2 cellular contexts compared by ENCODE assay signal in the genomic region with DNA sequence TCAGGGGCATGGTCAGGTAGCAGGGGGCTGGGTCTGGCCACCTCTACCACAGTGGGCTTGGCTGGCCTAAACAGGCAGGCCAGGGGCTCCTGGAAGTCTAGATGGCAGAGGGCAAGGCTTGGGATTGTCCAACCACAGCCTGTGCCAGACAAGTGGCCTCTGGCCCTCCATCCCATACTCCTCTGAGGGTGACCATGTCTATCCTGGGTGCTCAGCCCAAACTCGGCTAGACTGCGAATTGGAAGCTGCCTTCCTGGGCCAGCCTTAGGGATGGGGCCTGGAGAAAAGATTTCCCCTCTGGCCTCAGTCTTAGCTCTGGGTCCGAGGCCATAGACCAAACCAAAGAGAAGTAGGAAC.
TF ChIP-seq lines count a peak whose summit lies in the region.

No MANE protein-coding gene starts in this region.

TF ChIP-seq in GM12878, 131 proteins besides CTCF, POLR2A, EP300 and RAD21:
- TF ChIP-seq, protein P1, sequence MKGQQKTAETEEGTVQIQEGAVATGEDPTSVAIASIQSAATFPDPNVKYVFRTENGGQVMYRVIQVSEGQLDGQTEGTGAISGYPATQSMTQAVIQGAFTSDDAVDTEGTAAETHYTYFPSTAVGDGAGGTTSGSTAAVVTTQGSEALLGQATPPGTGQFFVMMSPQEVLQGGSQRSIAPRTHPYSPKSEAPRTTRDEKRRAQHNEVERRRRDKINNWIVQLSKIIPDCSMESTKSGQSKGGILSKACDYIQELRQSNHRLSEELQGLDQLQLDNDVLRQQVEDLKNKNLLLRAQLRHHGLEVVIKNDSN (IDR thresholded peaks at IDR 0.05; ENCODE audit: borderline replicate concordance, extremely low read length, insufficient read depth, low read depth, low read length) = peak; percentile 0
- TF ChIP-seq CHD2 (IDR thresholded peaks at IDR 0.05; ENCODE audit: borderline replicate concordance, low read depth, low read length) = no peak

TF ChIP-seq in H1, 55 proteins besides CTCF, POLR2A, EP300 and RAD21:
- TF ChIP-seq SAP30 (IDR thresholded peaks at IDR 0.05; ENCODE audit: insufficient read depth, insufficient replicate concordance, low read length) (no peak), CREB1 (IDR thresholded peaks at IDR 0.05) (no peak), SIN3A (conservative IDR thresholded peaks at IDR 0.05 in 1 of 2, IDR thresholded peaks at IDR 0.05 in 1 of 2; ENCODE audit: low read depth in 1 of 2, low read length in 2 of 2) (no peak), CHD1 (IDR thresholded peaks at IDR 0.05; ENCODE audit: low read depth, low read length) (no peak), SUZ12 (IDR thresholded peaks at IDR 0.05; ENCODE audit: low read length) (no peak), CTBP2 (IDR thresholded peaks at IDR 0.05; ENCODE audit: borderline replicate concordance, insufficient read depth, insufficient read length, low read length) (no peak), TAF1 (IDR thresholded peaks at IDR 0.05; ENCODE audit: low read depth, low read length) (no peak), GTF2F1 (IDR thresholded peaks at IDR 0.05; ENCODE audit: borderline replicate concordance, low read depth, low read length) (no peak), TCF12 (IDR thresholded peaks at IDR 0.05; ENCODE audit: low read depth, low read length) (no peak), TEAD4 (IDR thresholded peaks at IDR 0.05; ENCODE audit: low read depth, low read length) (no peak), RXRA (IDR thresholded peaks at IDR 0.05; ENCODE audit: insufficient read depth, low read depth, low read length) (no peak), BACH1 (IDR thresholded peaks at IDR 0.05; ENCODE audit: low read length) (no peak)
- TF ChIP-seq, protein P2, sequence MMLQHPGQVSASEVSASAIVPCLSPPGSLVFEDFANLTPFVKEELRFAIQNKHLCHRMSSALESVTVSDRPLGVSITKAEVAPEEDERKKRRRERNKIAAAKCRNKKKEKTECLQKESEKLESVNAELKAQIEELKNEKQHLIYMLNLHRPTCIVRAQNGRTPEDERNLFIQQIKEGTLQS (IDR thresholded peaks at IDR 0.05; ENCODE audit: insufficient read depth, low read depth, low read length) = no peak
- TF ChIP-seq, protein P3, sequence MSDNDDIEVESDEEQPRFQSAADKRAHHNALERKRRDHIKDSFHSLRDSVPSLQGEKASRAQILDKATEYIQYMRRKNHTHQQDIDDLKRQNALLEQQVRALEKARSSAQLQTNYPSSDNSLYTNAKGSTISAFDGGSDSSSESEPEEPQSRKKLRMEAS (IDR thresholded peaks at IDR 0.05) = no peak
